Comparison of ENCODE assay signal across 10 cellular contexts in genomic region chr22:23565288-23565941, GRCh38. TPM values are rescaled to one million over a fixed set of nuclear protein-coding genes. Genes with fewer than 3 reads are reported as not detected.
DNase-seq lines count a peak whose midpoint lies in the region; ATAC-seq and TF ChIP-seq lines count a peak whose summit lies in the region.
"Had no signal": no experiment of that assay in that cellular context is flagged by ENCODE, and none has a peak within 500 bp of the region (broad histone marks: within the 10 kb centered on the region; RNA-seq: fewer than 3 reads in every experiment).

No MANE protein-coding gene starts in this region.

- peaks cover 25% of the 10 kb centered on the region for H3K4me1 ChIP-seq in Loucy (ENCODE audit: insufficient read depth, low read length, poor library complexity, severe bottlenecking)

- peak overlapping the region; percentile 78 to 87 (median 83) for H3K4me3 Mint-ChIP-seq in brain

- peaks cover 0 to 4% (median 3%) of the 10 kb centered on the region in 5 experiments for H3K9me3 Mint-ChIP-seq in brain

- H3K9ac ChIP-seq in Loucy (ENCODE audit: low read depth, low read length, poor library complexity, severe bottlenecking), result peak overlapping the region; percentile 87

- no peaks in the 10 kb centered on the region for H3K36me3 Mint-ChIP-seq in brain

- peak overlapping the region; percentile 97 for H3K4me3 ChIP-seq in Loucy (ENCODE audit: low read length, poor library complexity, severe bottlenecking)

- no peaks in the 10 kb centered on the region for H3K36me3 ChIP-seq in Loucy (ENCODE audit: insufficient read depth, low read length)

- no peaks in the 10 kb centered on the region for H3K27me3 ChIP-seq in Loucy (ENCODE audit: insufficient read depth, low read length, poor library complexity, severe bottlenecking)

- peaks cover 25% of the 10 kb centered on the region for H3K79me2 ChIP-seq in Loucy (ENCODE audit: insufficient read depth, low read length)

- TF ChIP-seq CTCF in Loucy (conservative IDR thresholded peaks at IDR 0.05; ENCODE audit: low read length) (peak; percentile 42), brain (conservative IDR thresholded peaks at IDR 0.05) (no peak)

- H4K20me1 ChIP-seq in Loucy (ENCODE audit: insufficient read depth, low read length, poor library complexity, severe bottlenecking), result peaks cover 11% of the 10 kb centered on the region

- peak overlapping the region in 2 of 5 experiments; percentile 56 to 95 for H3K27ac Mint-ChIP-seq in brain

- H3K27me3 Mint-ChIP-seq in brain, result peaks cover 9% of the 10 kb centered on the region

- peak overlapping the region; percentile 79; the same call in 1 of the 2 replicates for H2AFZ ChIP-seq in Loucy (ENCODE audit: low read length)

- H3F3A ChIP-seq in Loucy (ENCODE audit: low read depth), result peaks cover 6% of the 10 kb centered on the region; the same call in 1 of the 2 replicates

- peaks cover 18% of the 10 kb centered on the region for H3K4me1 Mint-ChIP-seq in brain

- DNase-seq in EL (peak; percentile 16), mesenteric fat pad (ENCODE audit: low spot score) (peak; percentile 62), NK-92 (lab: John Stamatoyannopoulos, UW; ENCODE audit: unreplicated experiment) (no peak), T-helper 9 cell (no peak)

- H3K9me3 ChIP-seq in Loucy (ENCODE audit: insufficient read depth, low read depth, low read length), result no peaks in the 10 kb centered on the region

- H3K4me2 ChIP-seq in Loucy (ENCODE audit: low read depth, low read length, poor library complexity, severe bottlenecking), result peak overlapping the region; percentile 96

- ATAC-seq in HG03139 (IDR thresholded peaks at IDR 0.05; ENCODE audit: unreplicated experiment), result no peak
- ATAC-seq in GM19452 (IDR thresholded peaks at IDR 0.05; ENCODE audit: unreplicated experiment), result no peak

- no peaks in the 10 kb centered on the region for H3K9me2 ChIP-seq in Loucy (replicated peaks; ENCODE audit: low read depth, low read length)

RNA-seq across cellular contexts. Expression of gene IGLL1, which starts 14.7 kb away (rescaled TPM):
- not detected for polyA plus RNA-seq in brain (ENCODE audit: insufficient read depth, low read depth, low replicate concordance)
- not detected for total RNA-seq in mesenteric fat pad
- total RNA-seq: glomerular endothelial cell, NCI-H460 had no signal

Comparison
In these comparisons a context has a peak if more than half of its experiments do, and no peak if none do; other contexts are left out.
1. DNase-seq: peak in EL (single experiment) and mesenteric fat pad (single experiment); none in NK-92 (single experiment) and T-helper 9 cell (single experiment).